Comparison of ENCODE assay signal across 4 cellular contexts in genomic region chr2:121170577-121170976, GRCh38.
"Had no signal": no experiment of that assay in that cellular context is flagged by ENCODE, and none has a peak within 500 bp of the region (broad histone marks: within the 10 kb centered on the region; RNA-seq: fewer than 3 reads in every experiment).

No MANE protein-coding gene starts in this region.

- ATAC-seq: HepG2, K562 had no signal

- H3K4me3 ChIP-seq: K562 had no signal

- H3K27ac ChIP-seq: HL-60, KMS-11 had no signal
